2 cellular contexts compared by ENCODE assay signal in the genomic region with DNA sequence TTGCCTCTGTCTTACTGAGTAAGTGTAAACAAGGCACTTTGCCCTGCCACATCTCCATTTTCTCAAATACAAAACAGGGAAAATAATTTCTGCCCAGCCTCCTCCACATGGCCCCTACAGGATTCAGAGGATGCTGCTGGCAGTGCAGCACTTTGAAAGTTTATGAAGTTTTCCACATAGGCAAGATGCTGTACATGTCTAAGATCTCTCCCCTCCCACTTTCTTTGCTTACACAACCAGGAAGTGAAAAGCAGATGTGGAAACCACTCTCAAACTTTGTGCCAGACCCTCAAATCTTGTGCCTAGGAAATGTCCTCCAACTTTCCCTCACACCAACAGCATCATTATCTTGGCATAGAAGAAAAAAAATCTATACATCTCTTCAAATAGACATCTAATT.
TF ChIP-seq lines count a peak whose summit lies in the region.

No MANE protein-coding gene starts in this region.

TF ChIP-seq in IMR-90, 13 proteins besides CTCF, POLR2A, EP300 and RAD21 (continued from another document):
- TF ChIP-seq SMC3 (IDR thresholded peaks at IDR 0.05; ENCODE audit: low read depth, low read length) (no peak), CHD1 (IDR thresholded peaks at IDR 0.05; ENCODE audit: low read depth, low read length) (no peak), CEBPB (IDR thresholded peaks at IDR 0.05; ENCODE audit: low read depth, low read length) (no peak), BHLHE40 (IDR thresholded peaks at IDR 0.05; ENCODE audit: low read depth, low read length) (no peak), NFE2L2 (IDR thresholded peaks at IDR 0.05; ENCODE audit: low read depth, low read length) (no peak), FOS (IDR thresholded peaks at IDR 0.05; ENCODE audit: low read depth, low read length) (no peak), MAFK (IDR thresholded peaks at IDR 0.05; ENCODE audit: low read depth, low read length) (no peak)
- TF ChIP-seq, protein P1, sequence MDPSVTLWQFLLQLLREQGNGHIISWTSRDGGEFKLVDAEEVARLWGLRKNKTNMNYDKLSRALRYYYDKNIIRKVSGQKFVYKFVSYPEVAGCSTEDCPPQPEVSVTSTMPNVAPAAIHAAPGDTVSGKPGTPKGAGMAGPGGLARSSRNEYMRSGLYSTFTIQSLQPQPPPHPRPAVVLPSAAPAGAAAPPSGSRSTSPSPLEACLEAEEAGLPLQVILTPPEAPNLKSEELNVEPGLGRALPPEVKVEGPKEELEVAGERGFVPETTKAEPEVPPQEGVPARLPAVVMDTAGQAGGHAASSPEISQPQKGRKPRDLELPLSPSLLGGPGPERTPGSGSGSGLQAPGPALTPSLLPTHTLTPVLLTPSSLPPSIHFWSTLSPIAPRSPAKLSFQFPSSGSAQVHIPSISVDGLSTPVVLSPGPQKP (IDR thresholded peaks at IDR 0.05; ENCODE audit: borderline replicate concordance, low read depth, low read length), result no peak

TF ChIP-seq in SK-N-SH, 30 proteins besides CTCF, POLR2A, EP300 and RAD21 (continued from another document):
- TF ChIP-seq MEF2A (IDR thresholded peaks at IDR 0.05; ENCODE audit: borderline replicate concordance, low read depth), result no peak
- TF ChIP-seq, protein P2, sequence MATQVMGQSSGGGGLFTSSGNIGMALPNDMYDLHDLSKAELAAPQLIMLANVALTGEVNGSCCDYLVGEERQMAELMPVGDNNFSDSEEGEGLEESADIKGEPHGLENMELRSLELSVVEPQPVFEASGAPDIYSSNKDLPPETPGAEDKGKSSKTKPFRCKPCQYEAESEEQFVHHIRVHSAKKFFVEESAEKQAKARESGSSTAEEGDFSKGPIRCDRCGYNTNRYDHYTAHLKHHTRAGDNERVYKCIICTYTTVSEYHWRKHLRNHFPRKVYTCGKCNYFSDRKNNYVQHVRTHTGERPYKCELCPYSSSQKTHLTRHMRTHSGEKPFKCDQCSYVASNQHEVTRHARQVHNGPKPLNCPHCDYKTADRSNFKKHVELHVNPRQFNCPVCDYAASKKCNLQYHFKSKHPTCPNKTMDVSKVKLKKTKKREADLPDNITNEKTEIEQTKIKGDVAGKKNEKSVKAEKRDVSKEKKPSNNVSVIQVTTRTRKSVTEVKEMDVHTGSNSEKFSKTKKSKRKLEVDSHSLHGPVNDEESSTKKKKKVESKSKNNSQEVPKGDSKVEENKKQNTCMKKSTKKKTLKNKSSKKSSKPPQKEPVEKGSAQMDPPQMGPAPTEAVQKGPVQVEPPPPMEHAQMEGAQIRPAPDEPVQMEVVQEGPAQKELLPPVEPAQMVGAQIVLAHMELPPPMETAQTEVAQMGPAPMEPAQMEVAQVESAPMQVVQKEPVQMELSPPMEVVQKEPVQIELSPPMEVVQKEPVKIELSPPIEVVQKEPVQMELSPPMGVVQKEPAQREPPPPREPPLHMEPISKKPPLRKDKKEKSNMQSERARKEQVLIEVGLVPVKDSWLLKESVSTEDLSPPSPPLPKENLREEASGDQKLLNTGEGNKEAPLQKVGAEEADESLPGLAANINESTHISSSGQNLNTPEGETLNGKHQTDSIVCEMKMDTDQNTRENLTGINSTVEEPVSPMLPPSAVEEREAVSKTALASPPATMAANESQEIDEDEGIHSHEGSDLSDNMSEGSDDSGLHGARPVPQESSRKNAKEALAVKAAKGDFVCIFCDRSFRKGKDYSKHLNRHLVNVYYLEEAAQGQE (IDR thresholded peaks at IDR 0.05; ENCODE audit: low read depth, low read length), result no peak
- TF ChIP-seq TCF12 (IDR thresholded peaks at IDR 0.05), result no peak
- TF ChIP-seq JUND (IDR thresholded peaks at IDR 0.05), result no peak
